In genomic region chr14:22095845-22096510, GRCh38 we compare ENCODE assay signal across 12 cellular contexts.
A peak's percentile ranks its signal among the peaks of the same experiment; 100 is the strongest.
DNase-seq lines count a peak whose midpoint lies in the region; TF ChIP-seq lines count a peak whose summit lies in the region.
"Had no signal": no experiment of that assay in that cellular context is flagged by ENCODE, and none has a peak within 500 bp of the region (broad histone marks: within the 10 kb centered on the region; RNA-seq: fewer than 3 reads in every experiment).

No MANE protein-coding gene starts in this region.

- H3K4me3 ChIP-seq in vagina = no peak overlapping the region
- H3K4me3 ChIP-seq: testis had no signal

- no peaks in the 10 kb centered on the region for H3K9me3 ChIP-seq in vagina
- H3K9me3 ChIP-seq: testis had no signal

- TF ChIP-seq CTCF in vagina (IDR thresholded peaks at IDR 0.05) = no peak

- TF ChIP-seq POLR2A in vagina (IDR thresholded peaks at IDR 0.05) = no peak

- H3K27me3 ChIP-seq in vagina = no peaks in the 10 kb centered on the region
- H3K27me3 ChIP-seq: testis had no signal

- H3K4me1 ChIP-seq in vagina = peaks cover 20% of the 10 kb centered on the region
- H3K4me1 ChIP-seq: foreskin keratinocyte had no signal

- peak overlapping the region; percentile 71 for H3K27ac ChIP-seq in vagina
- H3K27ac ChIP-seq: foreskin keratinocyte, testis had no signal

- DNase-seq in stimulated activated naive CD4-positive, alpha-beta T cell (lab: John Stamatoyannopoulos, UW) = peak in 5 of 6 experiments; percentile 13 to 36 (median 19)
- DNase-seq in stimulated activated naive CD4-positive, alpha-beta T cell treated with Interleukin-2 at 50 U/mL for 16 hours (lab: John Stamatoyannopoulos, UW) = no peak
- DNase-seq in activated gamma-delta T cell treated with anti-CD3 and anti-CD28 coated beads, Interleukin-2, amount 50 U/mL, for 16 hours (ENCODE audit: low read depth) = peak; percentile 35
- DNase-seq in middle frontal gyrus (ENCODE audit: extremely low spot score, low spot score) (peak; percentile 46), vagina (ENCODE audit: extremely low spot score in 2 of 2) (no peak), germinal center (ENCODE audit: low spot score) (no peak), NCI-H1105 treated with DMSO at 0.1 percent for 48 hours (lab: John Stamatoyannopoulos, UW) (no peak)
- DNase-seq in stimulated activated CD4-positive, alpha-beta T cell treated with anti-CD3 and anti-CD28 coated beads, Interleukin-1b, Interleukin-23, amount 100 ng/mL, for 48 hours = no peak
- DNase-seq: foreskin keratinocyte; NCI-H2029 treated with DMSO at 0.1 percent for 48 hours; stimulated activated CD4-positive, alpha-beta T cell treated with anti-CD3 and anti-CD28 coated beads, Interleukin-4, amount 100 ng/mL, for 1 hour; testis had no signal

- no peaks in the 10 kb centered on the region for H3K36me3 ChIP-seq in vagina

- intact Hi-C loops in vagina (cut with DNase I) = no loop called here

Comparison
In these comparisons a context has a peak if more than half of its experiments do, and no peak if none do; other contexts are left out.
1. DNase-seq: peak in stimulated activated naive CD4-positive, alpha-beta T cell (5 of 6), activated gamma-delta T cell treated with anti-CD3 and anti-CD28 coated beads, Interleukin-2, amount 50 U/mL, for 16 hours (single experiment) and middle frontal gyrus (single experiment); none in stimulated activated naive CD4-positive, alpha-beta T cell treated with Interleukin-2 at 50 U/mL for 16 hours (single experiment), vagina (0 of 2), germinal center (single experiment), NCI-H1105 treated with DMSO at 0.1 percent for 48 hours (single experiment) and stimulated activated CD4-positive, alpha-beta T cell treated with anti-CD3 and anti-CD28 coated beads, Interleukin-1b, Interleukin-23, amount 100 ng/mL, for 48 hours (single experiment).